Comparison of ENCODE assay signal across 17 cellular contexts in the genomic region with DNA sequence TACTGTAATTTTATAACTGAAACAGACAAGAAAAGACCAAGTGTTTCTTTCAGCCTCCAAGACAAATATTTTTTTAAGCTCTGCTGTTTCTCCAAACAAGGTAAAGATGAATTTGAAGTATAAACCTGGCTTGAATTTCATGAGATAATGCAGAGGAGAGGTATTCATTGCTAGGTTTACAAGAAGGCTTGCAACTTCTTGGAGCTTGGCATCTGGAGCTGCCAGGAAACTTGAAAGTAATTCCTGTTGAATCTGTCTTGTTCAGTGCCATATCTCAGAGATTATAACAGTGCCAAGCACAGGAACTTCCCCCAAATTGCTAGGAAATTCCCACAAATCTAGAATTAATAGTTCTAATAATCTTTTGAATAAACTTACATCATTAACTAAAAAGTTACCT.
DNase-seq lines count a peak whose midpoint lies in the region; ATAC-seq and TF ChIP-seq lines count a peak whose summit lies in the region.
"Had no signal": no experiment of that assay in that cellular context is flagged by ENCODE, and none has a peak within 500 bp of the region (broad histone marks: within the 10 kb centered on the region; RNA-seq: fewer than 3 reads in every experiment).

No MANE protein-coding gene starts in this region.

- H3K9me3 Mint-ChIP-seq in activated CD8-positive, alpha-beta T cell treated with anti-CD3 and anti-CD28 coated beads, Interleukin-2, amount 10 ng/mL, durations not matched to agents 7 days and 5 days (ENCODE audit: insufficient read depth) = no peaks in the 10 kb centered on the region
- H3K9me3 Mint-ChIP-seq in effector memory CD8-positive, alpha-beta T cell = no peaks in the 10 kb centered on the region
- H3K9me3 Mint-ChIP-seq in natural killer cell = peaks cover 0 to 2% of the 10 kb centered on the region in 2 donors
- H3K9me3 Mint-ChIP-seq: GM23338 had no signal

- peaks cover 19% of the 10 kb centered on the region for H3K4me1 Mint-ChIP-seq in activated CD8-positive, alpha-beta T cell treated with anti-CD3 and anti-CD28 coated beads, Interleukin-2, amount 10 ng/mL, durations not matched to agents 7 days and 5 days (ENCODE audit: low read depth)
- peaks cover 28 to 72% of the 10 kb centered on the region in 2 donors for H3K4me1 Mint-ChIP-seq in effector memory CD8-positive, alpha-beta T cell (ENCODE audit: low read depth in 2 of 2)
- H3K4me1 Mint-ChIP-seq in natural killer cell = peaks cover 67 to 68% of the 10 kb centered on the region in 2 donors

- H3K27me3 Mint-ChIP-seq in activated CD8-positive, alpha-beta T cell treated with anti-CD3 and anti-CD28 coated beads, Interleukin-2, amount 10 ng/mL, durations not matched to agents 7 days and 5 days (ENCODE audit: low read depth) = no peaks in the 10 kb centered on the region
- no peaks in the 10 kb centered on the region for H3K27me3 Mint-ChIP-seq in effector memory CD8-positive, alpha-beta T cell
- H3K27me3 Mint-ChIP-seq in natural killer cell (ENCODE audit: low read depth in 2 of 2) = no peaks in the 10 kb centered on the region
- H3K27me3 Mint-ChIP-seq: B cell had no signal

- H3K36me3 ChIP-seq in HEK293 (ENCODE audit: control insufficient read depth in 2 of 2, insufficient read depth in 1 of 2, low read length in 2 of 2) (no peaks in the 10 kb centered on the region), adipocyte (ENCODE audit: control insufficient read depth, insufficient read depth, low read length, severe bottlenecking) (no peaks in the 10 kb centered on the region), psoas muscle (ENCODE audit: insufficient read depth in 1 of 2, low read depth in 1 of 2) (no peaks in the 10 kb centered on the region)

- no peak overlapping the region for H3K4me3 Mint-ChIP-seq in activated CD8-positive, alpha-beta T cell treated with anti-CD3 and anti-CD28 coated beads, Interleukin-2, amount 10 ng/mL, durations not matched to agents 7 days and 5 days
- H3K4me3 Mint-ChIP-seq in effector memory CD8-positive, alpha-beta T cell = no peak overlapping the region
- no peak overlapping the region for H3K4me3 Mint-ChIP-seq in natural killer cell
- H3K4me3 Mint-ChIP-seq: B cell, GM23338 had no signal

- POLR2A ChIA-PET in HEK293 (lab: Yijun Ruan, JAX) = no interaction called here
- POLR2A ChIA-PET in activated CD8-positive, alpha-beta T cell treated with anti-CD3 and anti-CD28 coated beads, Interleukin-2, amount 10 ng/mL, durations not matched to agents 7 days and 5 days (lab: Charles Lee) = no interaction called here

- H3K9ac ChIP-seq in adipocyte (ENCODE audit: low read length) = no peak overlapping the region

- no peak overlapping the region for H3K27ac ChIP-seq in HEK293 (ENCODE audit: extremely low read depth, low read depth, low read length)
- peak overlapping the region; percentile 83 for H3K27ac ChIP-seq in psoas muscle

- H3K36me3 Mint-ChIP-seq in activated CD8-positive, alpha-beta T cell treated with anti-CD3 and anti-CD28 coated beads, Interleukin-2, amount 10 ng/mL, durations not matched to agents 7 days and 5 days (ENCODE audit: low read depth) = no peaks in the 10 kb centered on the region
- H3K36me3 Mint-ChIP-seq in effector memory CD8-positive, alpha-beta T cell (ENCODE audit: insufficient read depth) = no peaks in the 10 kb centered on the region
- H3K36me3 Mint-ChIP-seq in natural killer cell = no peaks in the 10 kb centered on the region

- no peak for ATAC-seq in psoas muscle
- no peak for ATAC-seq in activated CD8-positive, alpha-beta T cell treated with anti-CD3 and anti-CD28 coated beads, Interleukin-2, amount 10 ng/mL, durations not matched to agents 7 days and 5 days
- ATAC-seq in effector memory CD8-positive, alpha-beta T cell (replicated peaks) = no peak
- ATAC-seq in natural killer cell = no peak
- no peak for ATAC-seq in HG03095 (IDR thresholded peaks at IDR 0.05; ENCODE audit: unreplicated experiment)
- ATAC-seq: GM23338 had no signal

- intact Hi-C loops in psoas muscle (cut with DNase I) (loop anchor here (5.0 to 10.0 kb wide), 3 partner anchors 38 to 68 kb away; no protein-coding TSS in a partner anchor), natural killer cell (cut with micrococcal nuclease) (no loop called here)

- DNase-seq in adipocyte (ENCODE audit: low read depth) = peak; percentile 4
- peak; percentile 10 for DNase-seq in fibroblast of the aortic adventitia (ENCODE audit: low read depth)
- no peak for DNase-seq in psoas muscle
- no peak for DNase-seq in activated CD8-positive, alpha-beta T cell treated with anti-CD3 and anti-CD28 coated beads, Interleukin-2, amount 10 ng/mL, durations not matched to agents 7 days and 5 days
- no peak for DNase-seq in effector memory CD8-positive, alpha-beta T cell
- no peak for DNase-seq in natural killer cell
- DNase-seq: COR-L47, HCEC 1CT, NCI-H187 treated with DMSO at 0.1 percent for 48 hours, NCI-H2227 treated with DMSO at 0.1 percent for 48 hours, NCI-H510A treated with DMSO at 0.1 percent for 48 hours, NCI-H774, SHP77 had no signal

- H3K4me1 ChIP-seq in HEK293 (ENCODE audit: control insufficient read depth, insufficient read depth, low read length) (peaks cover 13% of the 10 kb centered on the region), adipocyte (ENCODE audit: control insufficient read depth, insufficient read depth, low read length) (no peaks in the 10 kb centered on the region), psoas muscle (peaks cover 57% of the 10 kb centered on the region)

- H3K27me3 ChIP-seq in adipocyte (replicated peaks; ENCODE audit: control insufficient read depth, insufficient read depth, low read length) (no peaks in the 10 kb centered on the region), psoas muscle (ENCODE audit: insufficient read depth in 3 of 3, low read length in 2 of 3) (no peaks in the 10 kb centered on the region)

- CTCF ChIA-PET in HEK293 (lab: Yijun Ruan, JAX) = interaction anchor here (0.6 kb wide), 1 partner anchor 164 kb away, joined by 3 read pairs; no protein-coding TSS in a partner anchor
- CTCF ChIA-PET in activated CD8-positive, alpha-beta T cell treated with anti-CD3 and anti-CD28 coated beads, Interleukin-2, amount 10 ng/mL, durations not matched to agents 7 days and 5 days (lab: Charles Lee) = interaction anchor here (0.7 kb wide), 1 partner anchor 138 kb away, joined by 3 read pairs; no protein-coding TSS in a partner anchor

- H3K9me3 ChIP-seq in HEK293 (ENCODE audit: control insufficient read depth, insufficient read depth, low read depth, low read length) (no peaks in the 10 kb centered on the region), adipocyte (ENCODE audit: control insufficient read depth, low read length) (no peaks in the 10 kb centered on the region), psoas muscle (no peaks in the 10 kb centered on the region)

- no peak overlapping the region for H3K4me3 ChIP-seq in HEK293 (ENCODE audit: low read depth, low read length)
- H3K4me3 ChIP-seq in adipocyte (ENCODE audit: low read length) = no peak overlapping the region
- H3K4me3 ChIP-seq in fibroblast of the aortic adventitia (ENCODE audit: low read depth, low read length) = no peak overlapping the region
- no peak overlapping the region for H3K4me3 ChIP-seq in psoas muscle
- H3K4me3 ChIP-seq: GM23338 had no signal

- H3K27ac Mint-ChIP-seq in activated CD8-positive, alpha-beta T cell treated with anti-CD3 and anti-CD28 coated beads, Interleukin-2, amount 10 ng/mL, durations not matched to agents 7 days and 5 days = no peak overlapping the region
- H3K27ac Mint-ChIP-seq in effector memory CD8-positive, alpha-beta T cell = peak overlapping the region in 1 of 2 donors; percentile 84
- H3K27ac Mint-ChIP-seq in natural killer cell = peak overlapping the region in 1 of 2 donors; percentile 67
- H3K27ac Mint-ChIP-seq: B cell, GM23338 had no signal

- TF ChIP-seq CTCF in HEK293 (tag by site-specific recombination; IDR thresholded peaks at IDR 0.05) (no peak), fibroblast of the aortic adventitia (IDR thresholded peaks at IDR 0.05; ENCODE audit: insufficient read depth, low read length) (no peak), psoas muscle (IDR thresholded peaks at IDR 0.05) (no peak), natural killer cell (IDR thresholded peaks at IDR 0.05) (no peak)

TF ChIP-seq in HEK293, 187 proteins besides CTCF, POLR2A, EP300 and RAD21:
- TF ChIP-seq SETDB1 (IDR thresholded peaks at IDR 0.05; ENCODE audit: insufficient read length, low read length) (no peak), ZNF239 (tag by site-specific recombination; IDR thresholded peaks at IDR 0.05) (no peak), EGR2 (tag by site-specific recombination; IDR thresholded peaks at IDR 0.05; ENCODE audit: low read depth) (no peak), ZFHX2 (tag by site-specific recombination; conservative IDR thresholded peaks at IDR 0.05) (no peak), ZNF707 (tag by site-specific recombination; IDR thresholded peaks at IDR 0.05) (no peak), ZNF747 (tag by site-specific recombination; IDR thresholded peaks at IDR 0.05) (no peak), SP7 (tag by site-specific recombination; IDR thresholded peaks at IDR 0.05) (no peak), FEZF1 (tag by site-specific recombination; IDR thresholded peaks at IDR 0.05) (peak; percentile 26; the same call in 1 of the 2 replicates), ZBTB21 (tag by site-specific recombination; IDR thresholded peaks at IDR 0.05) (no peak)

Comparison
In these comparisons a context has a peak if more than half of its experiments do, and no peak if none do; other contexts are left out.
1. DNase-seq: peak in adipocyte (single experiment) and fibroblast of the aortic adventitia (single experiment); none in psoas muscle (0 of 2), activated CD8-positive, alpha-beta T cell treated with anti-CD3 and anti-CD28 coated beads, Interleukin-2, amount 10 ng/mL, durations not matched to agents 7 days and 5 days (single experiment), effector memory CD8-positive, alpha-beta T cell (0 of 3) and natural killer cell (single experiment).